Comparison of ENCODE assay signal across 12 cellular contexts in genomic region chr4:40247350-40247749, GRCh38. TPM values are rescaled to one million over a fixed set of nuclear protein-coding genes. Genes with fewer than 3 reads are reported as not detected.
DNase-seq lines count a peak whose midpoint lies in the region; ATAC-seq and TF ChIP-seq lines count a peak whose summit lies in the region.
"Had no signal": no experiment of that assay in that cellular context is flagged by ENCODE, and none has a peak within 500 bp of the region (broad histone marks: within the 10 kb centered on the region; RNA-seq: fewer than 3 reads in every experiment).

No MANE protein-coding gene starts in this region.

- peak overlapping the region; percentile 52 for H3K27ac ChIP-seq in CD8-positive, alpha-beta T cell (ENCODE audit: low read depth, low read length)
- H3K27ac ChIP-seq in OCI-LY1 (ENCODE audit: low read depth, low read length, poor library complexity, severe bottlenecking) (peak overlapping the region; percentile 88), mesenchymal stem cell (ENCODE audit: low read length, poor library complexity, severe bottlenecking) (no peak overlapping the region), right atrium auricular region (no peak overlapping the region)
- H3K27ac ChIP-seq: suprapubic skin had no signal

- intact Hi-C loops in CD8-positive, alpha-beta T cell (cut with DNase I, micrococcal nuclease): loop anchor here (1.0 to 5.0 kb wide), 6 partner anchors 17 to 97 kb away; no protein-coding TSS in a partner anchor

- no peak overlapping the region for H2BK15ac ChIP-seq in mesenchymal stem cell (ENCODE audit: low read depth, poor library complexity, severe bottlenecking)

- H3K9ac ChIP-seq in OCI-LY1 (ENCODE audit: low read length) (peak overlapping the region; percentile 32; the same call in 1 of the 2 replicates), mesenchymal stem cell (ENCODE audit: low read length) (no peak overlapping the region)

- no peak overlapping the region for H2BK5ac ChIP-seq in mesenchymal stem cell (ENCODE audit: low read depth, low read length, poor library complexity, severe bottlenecking)

- no peak overlapping the region for H4K91ac ChIP-seq in mesenchymal stem cell (ENCODE audit: low read length)

- H3K9me3 Mint-ChIP-seq in CD8-positive, alpha-beta T cell: peaks cover 3% of the 10 kb centered on the region
- H3K9me3 Mint-ChIP-seq in memory B cell: no peaks in the 10 kb centered on the region

- no peak overlapping the region for H4K8ac ChIP-seq in mesenchymal stem cell (ENCODE audit: low read length)

- H3K14ac ChIP-seq in mesenchymal stem cell (ENCODE audit: low read length in 2 of 2): no peak overlapping the region

- DNase-seq in CD8-positive, alpha-beta T cell: peak; percentile 39 to 83 (median 69)
- peak; percentile 72 for DNase-seq in activated CD8-positive, alpha-beta memory T cell treated with anti-CD3 and anti-CD28 coated beads, Interleukin-2, amount 50 U/mL, for 48 hours
- peak in 1 of 2 donors; percentile 22 for DNase-seq in memory B cell (ENCODE audit: low spot score in 2 of 2)
- no peak for DNase-seq in mesenchymal stem cell
- DNase-seq in DMS53 treated with DMSO at 0.1 percent for 48 hours (lab: John Stamatoyannopoulos, UW; ENCODE audit: unreplicated experiment): no peak
- no peak for DNase-seq in right atrium auricular region (ENCODE audit: low spot score)
- DNase-seq: dermis blood vessel endothelial cell, NCI-H1092 had no signal

- H3K4me3 ChIP-seq in CD8-positive, alpha-beta T cell (ENCODE audit: low read depth, low read length): no peak overlapping the region
- H3K4me3 ChIP-seq in OCI-LY1 (ENCODE audit: low read depth, low read length, poor library complexity, severe bottlenecking) (no peak overlapping the region), mesenchymal stem cell (ENCODE audit: insufficient read depth in 1 of 2, low read depth in 1 of 2, low read length in 2 of 2) (no peak overlapping the region), right atrium auricular region (no peak overlapping the region)
- H3K4me3 ChIP-seq: suprapubic skin had no signal

- H2AK5ac ChIP-seq in mesenchymal stem cell (ENCODE audit: low read length, severe bottlenecking): no peak overlapping the region

- no peak for TF ChIP-seq CTCF in CD8-positive, alpha-beta T cell (IDR thresholded peaks at IDR 0.05)
- TF ChIP-seq CTCF in OCI-LY1 (IDR thresholded peaks at IDR 0.05; ENCODE audit: low read length) (no peak), right atrium auricular region (IDR thresholded peaks at IDR 0.05) (no peak)

- peaks cover 48% of the 10 kb centered on the region for H3K36me3 Mint-ChIP-seq in CD8-positive, alpha-beta T cell
- H3K36me3 Mint-ChIP-seq in memory B cell: peaks cover 19% of the 10 kb centered on the region
- H3K36me3 Mint-ChIP-seq: CD14-positive monocyte had no signal

- no peak overlapping the region for H2BK120ac ChIP-seq in mesenchymal stem cell (ENCODE audit: low read depth, low read length)

- peak overlapping the region; percentile 38; the same call in 1 of the 2 replicates for H3K4me2 ChIP-seq in OCI-LY1 (ENCODE audit: low read length)
- H3K4me2 ChIP-seq in mesenchymal stem cell (ENCODE audit: low read length, poor library complexity, severe bottlenecking): no peak overlapping the region

- no peak overlapping the region for H2BK12ac ChIP-seq in mesenchymal stem cell (ENCODE audit: low read length in 2 of 2)

- no peak overlapping the region for H3K23ac ChIP-seq in mesenchymal stem cell (ENCODE audit: low read length in 2 of 2)

- H3K4me1 ChIP-seq in CD8-positive, alpha-beta T cell (ENCODE audit: insufficient read depth, low read length): peaks cover 76% of the 10 kb centered on the region
- H3K4me1 ChIP-seq in OCI-LY1 (ENCODE audit: insufficient read depth, low read length, severe bottlenecking): peaks cover 82% of the 10 kb centered on the region
- H3K4me1 ChIP-seq in mesenchymal stem cell (ENCODE audit: control insufficient read depth, insufficient read depth, low read depth, low read length): no peaks in the 10 kb centered on the region
- H3K4me1 ChIP-seq in right atrium auricular region: no peaks in the 10 kb centered on the region
- H3K4me1 ChIP-seq: suprapubic skin had no signal

- no peak overlapping the region for H3K4ac ChIP-seq in mesenchymal stem cell (ENCODE audit: low read depth in 1 of 2, low read length in 2 of 2)

- no peaks in the 10 kb centered on the region for H3K9me3 ChIP-seq in CD8-positive, alpha-beta T cell (ENCODE audit: low read length)
- H3K9me3 ChIP-seq in OCI-LY1 (ENCODE audit: low read length) (no peaks in the 10 kb centered on the region), mesenchymal stem cell (ENCODE audit: control insufficient read depth, low read length) (no peaks in the 10 kb centered on the region), right atrium auricular region (no peaks in the 10 kb centered on the region)
- H3K9me3 ChIP-seq: suprapubic skin had no signal

- H3K27ac Mint-ChIP-seq in CD8-positive, alpha-beta T cell: peak overlapping the region; percentile 90
- H3K27ac Mint-ChIP-seq in memory B cell: peak overlapping the region; percentile 86
- H3K27ac Mint-ChIP-seq: CD14-positive monocyte had no signal

- no peaks in the 10 kb centered on the region for H4K20me1 ChIP-seq in OCI-LY1 (ENCODE audit: insufficient read depth, low read length)

- no peaks in the 10 kb centered on the region for H3K27me3 ChIP-seq in CD8-positive, alpha-beta T cell (ENCODE audit: insufficient read depth, low read length)
- H3K27me3 ChIP-seq in OCI-LY1 (ENCODE audit: insufficient read depth, low read length): no peaks in the 10 kb centered on the region
- H3K27me3 ChIP-seq in mesenchymal stem cell (ENCODE audit: control insufficient read depth in 1 of 2, insufficient read depth in 1 of 2, low read length in 2 of 2): no peaks in the 10 kb centered on the region
- no peaks in the 10 kb centered on the region for H3K27me3 ChIP-seq in right atrium auricular region
- H3K27me3 ChIP-seq: suprapubic skin had no signal

- H2AFZ ChIP-seq in OCI-LY1 (ENCODE audit: low read length): no peak overlapping the region
- no peak overlapping the region for H2AFZ ChIP-seq in mesenchymal stem cell (ENCODE audit: low read depth, low read length)

- H3K27me3 Mint-ChIP-seq in CD8-positive, alpha-beta T cell (ENCODE audit: low read depth): no peaks in the 10 kb centered on the region
- H3K27me3 Mint-ChIP-seq in memory B cell: no peaks in the 10 kb centered on the region

- H3F3A ChIP-seq in OCI-LY1 (ENCODE audit: insufficient read depth, low read length): peaks cover 39% of the 10 kb centered on the region

- peak overlapping the region; percentile 36 for H3K4me3 Mint-ChIP-seq in CD8-positive, alpha-beta T cell
- no peak overlapping the region for H3K4me3 Mint-ChIP-seq in memory B cell
- H3K4me3 Mint-ChIP-seq: CD14-positive monocyte had no signal

- H3K9me2 ChIP-seq in OCI-LY1 (ENCODE audit: low read depth, low read length): no peaks in the 10 kb centered on the region

- 97% methylated on average over 3 of the region's 4 CpGs for WGBS in mesenchymal stem cell

- H3K79me1 ChIP-seq in mesenchymal stem cell (replicated peaks; ENCODE audit: low read length, poor library complexity, severe bottlenecking): no peaks in the 10 kb centered on the region

- no peak overlapping the region for H3K18ac ChIP-seq in mesenchymal stem cell (ENCODE audit: low read depth in 1 of 2, low read length in 2 of 2)

- CTCF ChIA-PET in CD8-positive, alpha-beta T cell (lab: Charles Lee): interaction anchor here (1.0 to 5.8 kb wide), 9 partner anchors 17 to 95 kb away, joined by 3 to 42 read pairs (median 5); no protein-coding TSS in a partner anchor

- peaks cover 37% of the 10 kb centered on the region for H3K36me3 ChIP-seq in CD8-positive, alpha-beta T cell (ENCODE audit: insufficient read depth, low read length)
- peaks cover 44% of the 10 kb centered on the region for H3K36me3 ChIP-seq in OCI-LY1 (ENCODE audit: insufficient read depth, low read length)
- no peaks in the 10 kb centered on the region for H3K36me3 ChIP-seq in mesenchymal stem cell (ENCODE audit: control insufficient read depth in 1 of 2, insufficient read depth in 2 of 2, low read depth in 1 of 2, low read length in 2 of 2)
- H3K36me3 ChIP-seq in right atrium auricular region: no peaks in the 10 kb centered on the region
- H3K36me3 ChIP-seq: suprapubic skin had no signal

- POLR2A ChIA-PET in CD8-positive, alpha-beta T cell (lab: Charles Lee): interaction anchor here (0.6 to 3.3 kb wide), 21 partner anchors 8 to 352 kb away, joined by 3 to 13 read pairs (median 5); partner anchors contain the start of gene RHOH

- H3K4me1 Mint-ChIP-seq in CD8-positive, alpha-beta T cell (ENCODE audit: low read depth): peaks cover 82% of the 10 kb centered on the region
- H3K4me1 Mint-ChIP-seq in memory B cell: peaks cover 41% of the 10 kb centered on the region

- H3K79me2 ChIP-seq in OCI-LY1 (ENCODE audit: insufficient read depth, low read length): no peaks in the 10 kb centered on the region

- ATAC-seq in CD8-positive, alpha-beta T cell: peak; percentile 71
- ATAC-seq in memory B cell (ENCODE audit: low read depth): peak; percentile 91
- no peak for ATAC-seq in HG02852 (IDR thresholded peaks at IDR 0.05; ENCODE audit: unreplicated experiment)

RNA-seq across cellular contexts. Expression of gene RHOH, which starts 50.5 kb away (rescaled TPM):
- total RNA-seq in CD8-positive, alpha-beta T cell: 100 to 1,000 TPM; 533 to 539 TPM
- polyA plus RNA-seq in mesenchymal stem cell (2013, experiment 1 of 2): 0.11 TPM
- polyA plus RNA-seq in mesenchymal stem cell (2013, experiment 2 of 2): 0.10 TPM
- 1 to 10 TPM in 1 of 2 donors, under 1 TPM in 1; 0.47 to 1.2 TPM for total RNA-seq in right atrium auricular region

Comparison
In these comparisons a context has a peak if more than half of its experiments do, and no peak if none do; other contexts are left out.
1. DNase-seq: peak in CD8-positive, alpha-beta T cell (7 of 7) and activated CD8-positive, alpha-beta memory T cell treated with anti-CD3 and anti-CD28 coated beads, Interleukin-2, amount 50 U/mL, for 48 hours (single experiment); none in mesenchymal stem cell (single experiment), DMS53 treated with DMSO at 0.1 percent for 48 hours (single experiment) and right atrium auricular region (single experiment).
2. H3K27ac ChIP-seq: peak in CD8-positive, alpha-beta T cell (single experiment) and OCI-LY1 (single experiment); none in mesenchymal stem cell (single experiment) and right atrium auricular region (0 of 2).
3. RNA of gene RHOH, which starts 50.5 kb away (total RNA-seq): 533 to 539 TPM in CD8-positive, alpha-beta T cell; 0.47 to 1.2 TPM in right atrium auricular region; every median in the first group is over 100 times any median in the second.